In genomic region chr3:34002569-34003100, GRCh38 we compare ENCODE assay signal across 20 cellular contexts.
A peak's percentile ranks its signal among the peaks of the same experiment; 100 is the strongest.
DNase-seq lines count a peak whose midpoint lies in the region; ATAC-seq, FAIRE-seq and TF ChIP-seq lines count a peak whose summit lies in the region.
"Had no signal": no experiment of that assay in that cellular context is flagged by ENCODE, and none has a peak within 500 bp of the region (broad histone marks: within the 10 kb centered on the region; RNA-seq: fewer than 3 reads in every experiment).

No MANE protein-coding gene starts in this region.

- intact Hi-C loops in IMR-90 (cut with micrococcal nuclease) = loop anchor here (1.0 kb wide), 1 partner anchor 10 kb away; no protein-coding TSS in a partner anchor

- no peak overlapping the region for H3K9ac ChIP-seq in IMR-90 (ENCODE audit: low read depth, low read length)

- TF ChIP-seq POLR2A in A549 (IDR thresholded peaks at IDR 0.05; ENCODE audit: low read length) (no peak), IMR-90 (IDR thresholded peaks at IDR 0.05; ENCODE audit: low read depth, low read length) (no peak)

- H4K20me1 ChIP-seq in IMR-90 (ENCODE audit: insufficient read depth, low read length) = no peaks in the 10 kb centered on the region

- no peaks in the 10 kb centered on the region for H3K27me3 Mint-ChIP-seq in neural crest cell (ENCODE audit: low read depth)
- H3K27me3 Mint-ChIP-seq in activated T-cell treated with anti-CD3 and anti-CD28 coated beads, Interleukin-2, amount 50 U/mL, for 72 hours (ENCODE audit: low read depth) = no peaks in the 10 kb centered on the region
- H3K27me3 Mint-ChIP-seq in stimulated activated naive CD8-positive, alpha-beta T cell treated with anti-CD3 and anti-CD28 coated beads, Interleukin-15, amount 100 ng/mL, for 72 hours = peaks cover 11% of the 10 kb centered on the region
- H3K27me3 Mint-ChIP-seq: CD4-positive, alpha-beta memory T cell had no signal

- no peak for FAIRE-seq in A549 (lab: Jason Lieb, UNC)
- FAIRE-seq: GM12891, GM18507, H54 had no signal

- peaks cover 23% of the 10 kb centered on the region for H3K9me1 ChIP-seq in IMR-90 (ENCODE audit: insufficient read depth, low read length)

- peak overlapping the region; percentile 16 to 71; a peak in 2 of 4 replicates for H4K8ac ChIP-seq in IMR-90 (ENCODE audit: low read depth in 2 of 2, low read length in 2 of 2)

- POLR2A ChIA-PET in A549 (lab: Yijun Ruan, JAX) = interaction anchor here (1.6 kb wide), 1 partner anchor 9 kb away, joined by 10 read pairs; no protein-coding TSS in a partner anchor
- POLR2A ChIA-PET in IMR-90 (lab: Charles Lee; ENCODE audit: unreplicated experiment) = no interaction called here

- TF ChIP-seq EP300 in A549 (IDR thresholded peaks at IDR 0.05) = no peak

- no TSS peak for BruUV-seq in IMR-90 (replicated peaks; lab: Mats Ljungman, UMichigan)

- H3K27ac ChIP-seq in A549 = peak overlapping the region; percentile 32 to 53; a peak in 5 of 6 replicates
- peak overlapping the region; percentile 23; the same call in 1 of the 2 replicates for H3K27ac ChIP-seq in IMR-90 (ENCODE audit: insufficient read depth, low read length)
- H3K27ac ChIP-seq in WERI-Rb-1 = peak overlapping the region; percentile 7

- peaks cover 0 to 3% of the 10 kb centered on the region in 2 experiments; a peak in 1 of 4 replicates for H3K79me1 ChIP-seq in IMR-90 (ENCODE audit: low read depth in 1 of 2, low read length in 2 of 2)

- no peak overlapping the region for H2AK9ac ChIP-seq in IMR-90 (replicated peaks; ENCODE audit: low read depth, low read length, poor library complexity)

- dilution Hi-C loops in IMR-90 (cut with HindIII; ENCODE audit: low sequenced_read_pairs, unreplicated experiment) = no loop called here

- H3K36me3 ChIP-seq in IMR-90 (ENCODE audit: control insufficient read depth, insufficient read depth, low read length) = no peaks in the 10 kb centered on the region
- H3K36me3 ChIP-seq in WERI-Rb-1 = no peaks in the 10 kb centered on the region

- H3K9me3 Mint-ChIP-seq in neural crest cell = peaks cover 9% of the 10 kb centered on the region
- peaks cover 0 to 4% of the 10 kb centered on the region in 2 donors for H3K9me3 Mint-ChIP-seq in activated T-cell treated with anti-CD3 and anti-CD28 coated beads, Interleukin-2, amount 50 U/mL, for 72 hours
- no peaks in the 10 kb centered on the region for H3K9me3 Mint-ChIP-seq in stimulated activated naive CD8-positive, alpha-beta T cell treated with anti-CD3 and anti-CD28 coated beads, Interleukin-15, amount 100 ng/mL, for 72 hours

- H3K36me3 Mint-ChIP-seq in neural crest cell (ENCODE audit: low read depth) = no peaks in the 10 kb centered on the region
- H3K36me3 Mint-ChIP-seq in activated T-cell treated with anti-CD3 and anti-CD28 coated beads, Interleukin-2, amount 50 U/mL, for 72 hours (ENCODE audit: insufficient read depth in 2 of 2) = no peaks in the 10 kb centered on the region
- H3K36me3 Mint-ChIP-seq: CD4-positive, alpha-beta memory T cell had no signal

- H2AFZ ChIP-seq in IMR-90 (replicated peaks; ENCODE audit: low read length, poor library complexity) = no peak overlapping the region

- H3K4me2 ChIP-seq in A549 = peak overlapping the region; percentile 44
- H3K4me2 ChIP-seq in IMR-90 (ENCODE audit: low read depth, low read length) = no peak overlapping the region

- H4K91ac ChIP-seq in IMR-90 (ENCODE audit: insufficient read depth, low read depth, low read length) = peak overlapping the region; percentile 8; the same call in 1 of the 2 replicates

- TF ChIP-seq RAD21 in A549 (conservative IDR thresholded peaks at IDR 0.05 in 1 of 2, IDR thresholded peaks at IDR 0.05 in 1 of 2) (no peak), IMR-90 (IDR thresholded peaks at IDR 0.05; ENCODE audit: low read length) (no peak)

- H3K4me1 ChIP-seq in A549 (peaks cover 44% of the 10 kb centered on the region), IMR-90 (ENCODE audit: control insufficient read depth, insufficient read depth, low read length) (peaks cover 25% of the 10 kb centered on the region)

- H3K27me3 ChIP-seq in IMR-90 (ENCODE audit: control insufficient read depth, insufficient read depth, low read length) (no peaks in the 10 kb centered on the region), WERI-Rb-1 (ENCODE audit: insufficient read depth, low read depth, severe bottlenecking) (no peaks in the 10 kb centered on the region)

- H2BK20ac ChIP-seq in IMR-90 (ENCODE audit: low read depth, low read length) = peak overlapping the region; percentile 86

- peaks cover 39% of the 10 kb centered on the region for H3K4me1 Mint-ChIP-seq in neural crest cell
- H3K4me1 Mint-ChIP-seq in activated T-cell treated with anti-CD3 and anti-CD28 coated beads, Interleukin-2, amount 50 U/mL, for 72 hours (ENCODE audit: low read depth) = peaks cover 6% of the 10 kb centered on the region
- H3K4me1 Mint-ChIP-seq in stimulated activated naive CD8-positive, alpha-beta T cell treated with anti-CD3 and anti-CD28 coated beads, Interleukin-15, amount 100 ng/mL, for 72 hours = no peaks in the 10 kb centered on the region
- H3K4me1 Mint-ChIP-seq: CD4-positive, alpha-beta memory T cell had no signal

- peak overlapping the region; percentile 79; the same call in 2 of the 3 replicates for H2BK15ac ChIP-seq in IMR-90 (ENCODE audit: low read depth, low read length)

- H3K4me3 Mint-ChIP-seq in neural crest cell = no peak overlapping the region
- H3K4me3 Mint-ChIP-seq in activated T-cell treated with anti-CD3 and anti-CD28 coated beads, Interleukin-2, amount 50 U/mL, for 72 hours = no peak overlapping the region
- no peak overlapping the region for H3K4me3 Mint-ChIP-seq in stimulated activated naive CD8-positive, alpha-beta T cell treated with anti-CD3 and anti-CD28 coated beads, Interleukin-15, amount 100 ng/mL, for 72 hours
- H3K4me3 Mint-ChIP-seq: CD4-positive, alpha-beta memory T cell had no signal

- peak overlapping the region; percentile 80; the same call in 1 of the 2 replicates for H3K18ac ChIP-seq in IMR-90 (ENCODE audit: low read depth, low read length)

- H3K4ac ChIP-seq in IMR-90 (ENCODE audit: low read depth, low read length) = peak overlapping the region; percentile 42; the same call in 1 of the 2 replicates

- peak overlapping the region; percentile 91 for H2AK5ac ChIP-seq in IMR-90 (ENCODE audit: low read depth, low read length)

- peak overlapping the region; percentile 31; the same call in 1 of the 2 replicates for H4K5ac ChIP-seq in IMR-90 (ENCODE audit: low read depth, low read length)

- no peaks in the 10 kb centered on the region for H3K9me3 ChIP-seq in A549
- no peaks in the 10 kb centered on the region for H3K9me3 ChIP-seq in IMR-90 (ENCODE audit: control insufficient read depth, insufficient read depth, low read length)
- no peaks in the 10 kb centered on the region for H3K9me3 ChIP-seq in WERI-Rb-1 (ENCODE audit: severe bottlenecking)

- in situ Hi-C loops in IMR-90 (cut with MboI; ENCODE audit: low sequenced_read_pairs) = no loop called here

- no peak overlapping the region for H3K4me3 ChIP-seq in A549
- H3K4me3 ChIP-seq in IMR-90 (ENCODE audit: insufficient read depth, low read depth, low read length) = no peak overlapping the region
- no peak overlapping the region for H3K4me3 ChIP-seq in WERI-Rb-1 (ENCODE audit: low read depth, low read length)

- CTCF ChIA-PET in A549 (lab: Yijun Ruan, JAX) (interaction anchor here (0.9 to 2.8 kb wide), 6 partner anchors 9 to 681 kb away, joined by 3 to 16 read pairs (median 4); no protein-coding TSS in a partner anchor), IMR-90 (lab: Yijun Ruan, JAX) (no interaction called here)

- peak overlapping the region; percentile 70 for H2BK5ac ChIP-seq in IMR-90 (ENCODE audit: low read depth, low read length, poor library complexity, severe bottlenecking)

- peak overlapping the region; percentile 63 for H2BK120ac ChIP-seq in IMR-90 (ENCODE audit: low read depth, low read length)

- 0 out of 2 replicates have a peak overlapping the region, but pooled peaks have one; percentile 41 for H3K23ac ChIP-seq in IMR-90 (ENCODE audit: low read depth, low read length)

- no peak overlapping the region for H3K56ac ChIP-seq in IMR-90 (ENCODE audit: extremely low read depth, insufficient read depth, low read length)

- ATAC-seq in A549 (peak in 1 of 2 experiments; percentile 8; a peak in 1 of 6 replicates), IMR-90 (ENCODE audit: low read depth) (no peak)
- no peak for ATAC-seq in activated T-cell treated with anti-CD3 and anti-CD28 coated beads, Interleukin-2, amount 50 U/mL, for 72 hours (replicated peaks in 1 of 2)
- no peak for ATAC-seq in stimulated activated naive CD8-positive, alpha-beta T cell treated with anti-CD3 and anti-CD28 coated beads, Interleukin-15, amount 100 ng/mL, for 72 hours
- ATAC-seq: HCT116 had no signal

- 59% methylated on average over 3 of the region's 3 CpGs for WGBS in A549 (ENCODE audit: missing lambda C conversion rate)
- WGBS in IMR-90 (ENCODE audit: extremely low coverage in 2 of 2, insufficient read length in 1 of 2), 2 experiments = no CpG with 5 or more reads among the region's 3 CpGs

- DNase-seq in A549 (ENCODE audit: low read depth in 1 of 2, low spot score in 1 of 2) (no peak), IMR-90 (no peak), WERI-Rb-1 (no peak), neural crest cell (ENCODE audit: low read depth, low spot score) (no peak)
- DNase-seq in activated T-cell treated with anti-CD3 and anti-CD28 coated beads, Interleukin-2, amount 50 U/mL, for 72 hours = no peak
- DNase-seq in stimulated activated naive CD8-positive, alpha-beta T cell treated with anti-CD3 and anti-CD28 coated beads, Interleukin-15, amount 100 ng/mL, for 72 hours = no peak
- DNase-seq in activated CD8-positive, alpha-beta memory T cell treated with anti-CD3 and anti-CD28 coated beads, Interleukin-2, amount 50 U/mL, for 4 hours = no peak
- DNase-seq: 8988T; C1 segment of cervical spinal cord; Calu3; CD4-positive, alpha-beta memory T cell; COR-L47; DMS53; DMS79 treated with DMSO at 0.1 percent for 48 hours; GF-D8; GOT3 had no signal

- TF ChIP-seq CTCF in A549 (IDR thresholded peaks at IDR 0.05) = no peak
- TF ChIP-seq CTCF in IMR-90 (conservative IDR thresholded peaks at IDR 0.05; ENCODE audit: low read depth, low read length) = no peak
- no peak for TF ChIP-seq CTCF in WERI-Rb-1 (IDR thresholded peaks at IDR 0.05; ENCODE audit: low read depth, low read length)
- TF ChIP-seq CTCF in neural crest cell (conservative IDR thresholded peaks at IDR 0.05) = no peak

- H3K27ac Mint-ChIP-seq in neural crest cell (ENCODE audit: unreplicated experiment) = peak overlapping the region; percentile 89
- no peak overlapping the region for H3K27ac Mint-ChIP-seq in activated T-cell treated with anti-CD3 and anti-CD28 coated beads, Interleukin-2, amount 50 U/mL, for 72 hours
- peak overlapping the region in 1 of 2 donors; percentile 8 for H3K27ac Mint-ChIP-seq in stimulated activated naive CD8-positive, alpha-beta T cell treated with anti-CD3 and anti-CD28 coated beads, Interleukin-15, amount 100 ng/mL, for 72 hours
- H3K27ac Mint-ChIP-seq: CD4-positive, alpha-beta memory T cell had no signal

- peak overlapping the region; percentile 31 for H3K14ac ChIP-seq in IMR-90 (replicated peaks; ENCODE audit: low read depth, low read length)

TF ChIP-seq in IMR-90, 13 proteins besides CTCF, POLR2A, EP300 and RAD21 (continues in another document):
- TF ChIP-seq MAFK (IDR thresholded peaks at IDR 0.05; ENCODE audit: low read depth, low read length) = no peak
